ENCODE assay signal across 1 cellular context in the genomic region with DNA sequence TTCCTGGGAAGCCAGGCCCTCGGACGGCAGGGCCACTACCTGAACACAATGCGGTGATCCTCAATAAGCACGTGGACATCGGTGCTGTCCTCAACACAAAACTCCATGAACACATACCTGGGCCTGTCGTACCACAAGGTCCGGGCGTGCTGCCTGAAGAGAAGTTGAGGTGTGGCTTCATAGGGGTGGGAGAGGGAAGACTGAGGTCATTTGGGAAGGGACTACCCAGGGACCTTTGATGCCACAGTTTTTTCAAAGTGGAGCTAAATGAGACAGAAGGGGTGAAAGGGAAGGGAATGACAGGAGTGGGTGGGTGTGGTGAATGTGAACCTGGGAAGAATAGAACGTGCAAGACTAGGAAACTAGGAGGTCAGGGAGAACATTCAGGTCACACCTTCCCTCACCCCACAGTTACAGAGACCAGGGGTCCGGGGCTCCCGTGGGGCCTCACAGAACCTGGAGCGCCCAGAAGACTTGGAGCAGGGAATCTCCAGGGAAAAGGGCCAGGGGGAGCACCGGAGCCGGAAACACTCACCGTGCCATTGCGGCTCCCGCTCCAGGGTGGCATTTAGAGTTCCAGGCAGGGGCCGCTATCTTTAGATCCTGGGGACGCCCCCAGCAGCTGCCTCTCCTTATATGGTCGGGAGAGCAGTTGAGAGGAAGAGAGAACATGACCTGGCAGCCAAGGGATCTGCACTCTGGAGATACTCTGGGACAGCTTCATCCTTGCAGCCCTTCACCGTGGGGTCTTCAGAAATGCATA.
TF ChIP-seq lines count a peak whose summit lies in the region.

Gene PTGES3L, minus strand, starts transcription at position 570 of the 763 bp plus-strand sequence. Its CDS starts 27 bp downstream, at position 543.

TF ChIP-seq in HepG2, 621 proteins besides CTCF, POLR2A, EP300 and RAD21 (continued from another document and continues in another):
- TF ChIP-seq RXRB (CRISPR knock-in tag; IDR thresholded peaks at IDR 0.05; ENCODE audit: borderline replicate concordance) (no peak), LBX2 (CRISPR knock-in tag; IDR thresholded peaks at IDR 0.05; ENCODE audit: borderline replicate concordance) (no peak), ZNF335 (CRISPR knock-in tag; IDR thresholded peaks at IDR 0.05) (peak; percentile 46), FOXP4 (CRISPR knock-in tag; IDR thresholded peaks at IDR 0.05) (peak; percentile 6; the same call in 1 of the 2 replicates), DMAP1 (CRISPR knock-in tag; IDR thresholded peaks at IDR 0.05) (no peak), PHF5A (CRISPR knock-in tag; IDR thresholded peaks at IDR 0.05; ENCODE audit: low read depth, unreplicated experiment) (no peak), SPEN (CRISPR knock-in tag; IDR thresholded peaks at IDR 0.05; ENCODE audit: low read depth) (peak; percentile 38), KMT2A (CRISPR knock-in tag; IDR thresholded peaks at IDR 0.05) (no peak), ZNF773 (CRISPR knock-in tag; IDR thresholded peaks at IDR 0.05; ENCODE audit: borderline replicate concordance) (no peak), TBX2 (CRISPR knock-in tag; IDR thresholded peaks at IDR 0.05; ENCODE audit: borderline replicate concordance) (no peak), ZNF704 (CRISPR knock-in tag; IDR thresholded peaks at IDR 0.05; ENCODE audit: borderline replicate concordance) (no peak), ZBTB20 (CRISPR knock-in tag; IDR thresholded peaks at IDR 0.05; ENCODE audit: borderline replicate concordance, low read depth) (no peak), SOX6 (IDR thresholded peaks at IDR 0.05) (no peak), SOX6 (CRISPR knock-in tag; IDR thresholded peaks at IDR 0.05) (peak; percentile 41; the same call in 1 of the 2 replicates), PHB2 (IDR thresholded peaks at IDR 0.05; ENCODE audit: partially characterized antibody) (no peak), ZNF292 (CRISPR knock-in tag; IDR thresholded peaks at IDR 0.05; ENCODE audit: borderline replicate concordance, low read depth) (no peak), ZNF484 (CRISPR knock-in tag; IDR thresholded peaks at IDR 0.05; ENCODE audit: borderline replicate concordance, low read depth) (no peak), ZNF891 (CRISPR knock-in tag; IDR thresholded peaks at IDR 0.05) (peak; percentile 84), RFX3 (CRISPR knock-in tag; IDR thresholded peaks at IDR 0.05) (no peak), AHR (CRISPR knock-in tag; IDR thresholded peaks at IDR 0.05) (0 out of 2 replicates have a peak, but pooled peaks have one; percentile 22), RARA (CRISPR knock-in tag; IDR thresholded peaks at IDR 0.05) (no peak), ZFP36L1 (CRISPR knock-in tag; IDR thresholded peaks at IDR 0.05) (no peak), ZFP37 (CRISPR knock-in tag; IDR thresholded peaks at IDR 0.05; ENCODE audit: borderline replicate concordance) (peak; percentile 67; the same call in 1 of the 2 replicates), MTA3 (CRISPR knock-in tag; IDR thresholded peaks at IDR 0.05) (no peak), ZNF792 (CRISPR knock-in tag; IDR thresholded peaks at IDR 0.05) (no peak), MEIS1 (CRISPR knock-in tag; IDR thresholded peaks at IDR 0.05; ENCODE audit: borderline replicate concordance) (no peak), ZNF768 (CRISPR knock-in tag; IDR thresholded peaks at IDR 0.05) (no peak), ZEB1 (IDR thresholded peaks at IDR 0.05; ENCODE audit: insufficient replicate concordance, low read depth) (peak; percentile 26), TMF1 (CRISPR knock-in tag; IDR thresholded peaks at IDR 0.05; ENCODE audit: low read depth) (no peak), ZNF614 (CRISPR knock-in tag; IDR thresholded peaks at IDR 0.05; ENCODE audit: borderline replicate concordance) (no peak), ZNF562 (CRISPR knock-in tag; IDR thresholded peaks at IDR 0.05; ENCODE audit: borderline replicate concordance) (no peak), ZNF605 (CRISPR knock-in tag; IDR thresholded peaks at IDR 0.05) (peak; percentile 64; the same call in 1 of the 2 replicates)
- TF ChIP-seq, protein P1, sequence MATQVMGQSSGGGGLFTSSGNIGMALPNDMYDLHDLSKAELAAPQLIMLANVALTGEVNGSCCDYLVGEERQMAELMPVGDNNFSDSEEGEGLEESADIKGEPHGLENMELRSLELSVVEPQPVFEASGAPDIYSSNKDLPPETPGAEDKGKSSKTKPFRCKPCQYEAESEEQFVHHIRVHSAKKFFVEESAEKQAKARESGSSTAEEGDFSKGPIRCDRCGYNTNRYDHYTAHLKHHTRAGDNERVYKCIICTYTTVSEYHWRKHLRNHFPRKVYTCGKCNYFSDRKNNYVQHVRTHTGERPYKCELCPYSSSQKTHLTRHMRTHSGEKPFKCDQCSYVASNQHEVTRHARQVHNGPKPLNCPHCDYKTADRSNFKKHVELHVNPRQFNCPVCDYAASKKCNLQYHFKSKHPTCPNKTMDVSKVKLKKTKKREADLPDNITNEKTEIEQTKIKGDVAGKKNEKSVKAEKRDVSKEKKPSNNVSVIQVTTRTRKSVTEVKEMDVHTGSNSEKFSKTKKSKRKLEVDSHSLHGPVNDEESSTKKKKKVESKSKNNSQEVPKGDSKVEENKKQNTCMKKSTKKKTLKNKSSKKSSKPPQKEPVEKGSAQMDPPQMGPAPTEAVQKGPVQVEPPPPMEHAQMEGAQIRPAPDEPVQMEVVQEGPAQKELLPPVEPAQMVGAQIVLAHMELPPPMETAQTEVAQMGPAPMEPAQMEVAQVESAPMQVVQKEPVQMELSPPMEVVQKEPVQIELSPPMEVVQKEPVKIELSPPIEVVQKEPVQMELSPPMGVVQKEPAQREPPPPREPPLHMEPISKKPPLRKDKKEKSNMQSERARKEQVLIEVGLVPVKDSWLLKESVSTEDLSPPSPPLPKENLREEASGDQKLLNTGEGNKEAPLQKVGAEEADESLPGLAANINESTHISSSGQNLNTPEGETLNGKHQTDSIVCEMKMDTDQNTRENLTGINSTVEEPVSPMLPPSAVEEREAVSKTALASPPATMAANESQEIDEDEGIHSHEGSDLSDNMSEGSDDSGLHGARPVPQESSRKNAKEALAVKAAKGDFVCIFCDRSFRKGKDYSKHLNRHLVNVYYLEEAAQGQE (IDR thresholded peaks at IDR 0.05; ENCODE audit: borderline replicate concordance in 1 of 2, low read depth in 1 of 2, low read length in 2 of 2): no peak
- TF ChIP-seq, protein P2, sequence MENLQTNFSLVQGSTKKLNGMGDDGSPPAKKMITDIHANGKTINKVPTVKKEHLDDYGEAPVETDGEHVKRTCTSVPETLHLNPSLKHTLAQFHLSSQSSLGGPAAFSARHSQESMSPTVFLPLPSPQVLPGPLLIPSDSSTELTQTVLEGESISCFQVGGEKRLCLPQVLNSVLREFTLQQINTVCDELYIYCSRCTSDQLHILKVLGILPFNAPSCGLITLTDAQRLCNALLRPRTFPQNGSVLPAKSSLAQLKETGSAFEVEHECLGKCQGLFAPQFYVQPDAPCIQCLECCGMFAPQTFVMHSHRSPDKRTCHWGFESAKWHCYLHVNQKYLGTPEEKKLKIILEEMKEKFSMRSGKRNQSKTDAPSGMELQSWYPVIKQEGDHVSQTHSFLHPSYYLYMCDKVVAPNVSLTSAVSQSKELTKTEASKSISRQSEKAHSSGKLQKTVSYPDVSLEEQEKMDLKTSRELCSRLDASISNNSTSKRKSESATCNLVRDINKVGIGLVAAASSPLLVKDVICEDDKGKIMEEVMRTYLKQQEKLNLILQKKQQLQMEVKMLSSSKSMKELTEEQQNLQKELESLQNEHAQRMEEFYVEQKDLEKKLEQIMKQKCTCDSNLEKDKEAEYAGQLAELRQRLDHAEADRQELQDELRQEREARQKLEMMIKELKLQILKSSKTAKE (CRISPR knock-in tag; IDR thresholded peaks at IDR 0.05; ENCODE audit: borderline replicate concordance): no peak
- TF ChIP-seq, protein P3, sequence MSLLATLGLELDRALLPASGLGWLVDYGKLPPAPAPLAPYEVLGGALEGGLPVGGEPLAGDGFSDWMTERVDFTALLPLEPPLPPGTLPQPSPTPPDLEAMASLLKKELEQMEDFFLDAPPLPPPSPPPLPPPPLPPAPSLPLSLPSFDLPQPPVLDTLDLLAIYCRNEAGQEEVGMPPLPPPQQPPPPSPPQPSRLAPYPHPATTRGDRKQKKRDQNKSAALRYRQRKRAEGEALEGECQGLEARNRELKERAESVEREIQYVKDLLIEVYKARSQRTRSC (CRISPR knock-in tag; IDR thresholded peaks at IDR 0.05; ENCODE audit: low read depth): no peak
- TF ChIP-seq, protein P4, sequence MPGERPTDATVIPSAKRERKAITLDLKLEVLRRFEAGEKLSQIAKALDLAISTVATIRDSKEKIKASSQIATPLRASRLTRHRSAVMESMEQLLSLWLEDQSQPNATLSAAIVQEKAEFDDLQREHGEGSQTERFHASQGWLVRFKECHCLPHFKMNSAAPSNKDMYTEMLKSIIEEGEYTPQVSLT (CRISPR knock-in tag; IDR thresholded peaks at IDR 0.05; ENCODE audit: borderline replicate concordance, low read depth): no peak
- TF ChIP-seq, protein P5, sequence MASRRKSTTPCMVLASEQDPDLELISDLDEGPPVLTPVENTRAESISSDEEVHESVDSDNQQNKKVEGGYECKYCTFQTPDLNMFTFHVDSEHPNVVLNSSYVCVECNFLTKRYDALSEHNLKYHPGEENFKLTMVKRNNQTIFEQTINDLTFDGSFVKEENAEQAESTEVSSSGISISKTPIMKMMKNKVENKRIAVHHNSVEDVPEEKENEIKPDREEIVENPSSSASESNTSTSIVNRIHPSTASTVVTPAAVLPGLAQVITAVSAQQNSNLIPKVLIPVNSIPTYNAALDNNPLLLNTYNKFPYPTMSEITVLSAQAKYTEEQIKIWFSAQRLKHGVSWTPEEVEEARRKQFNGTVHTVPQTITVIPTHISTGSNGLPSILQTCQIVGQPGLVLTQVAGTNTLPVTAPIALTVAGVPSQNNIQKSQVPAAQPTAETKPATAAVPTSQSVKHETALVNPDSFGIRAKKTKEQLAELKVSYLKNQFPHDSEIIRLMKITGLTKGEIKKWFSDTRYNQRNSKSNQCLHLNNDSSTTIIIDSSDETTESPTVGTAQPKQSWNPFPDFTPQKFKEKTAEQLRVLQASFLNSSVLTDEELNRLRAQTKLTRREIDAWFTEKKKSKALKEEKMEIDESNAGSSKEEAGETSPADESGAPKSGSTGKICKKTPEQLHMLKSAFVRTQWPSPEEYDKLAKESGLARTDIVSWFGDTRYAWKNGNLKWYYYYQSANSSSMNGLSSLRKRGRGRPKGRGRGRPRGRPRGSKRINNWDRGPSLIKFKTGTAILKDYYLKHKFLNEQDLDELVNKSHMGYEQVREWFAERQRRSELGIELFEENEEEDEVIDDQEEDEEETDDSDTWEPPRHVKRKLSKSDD (CRISPR knock-in tag; IDR thresholded peaks at IDR 0.05; ENCODE audit: low read depth): no peak; the same call in 1 of the 2 replicates
